ENCODE assay signal across 1 cellular context in genomic region chr16:11308493-11309283, GRCh38.
TF ChIP-seq lines count a peak whose summit lies in the region.

No MANE protein-coding gene starts in this region.

TF ChIP-seq in HepG2, 621 proteins besides CTCF, POLR2A, EP300 and RAD21 (continued from another document and continues in another):
- TF ChIP-seq ZKSCAN8 (CRISPR knock-in tag; IDR thresholded peaks at IDR 0.05; ENCODE audit: borderline replicate concordance) (no peak; the same call in 1 of the 2 replicates), ZNF710 (CRISPR knock-in tag; IDR thresholded peaks at IDR 0.05; ENCODE audit: borderline replicate concordance) (peak; percentile 81; the same call in 1 of the 2 replicates), ZNF576 (CRISPR knock-in tag; IDR thresholded peaks at IDR 0.05) (no peak), HMGXB4 (CRISPR knock-in tag; IDR thresholded peaks at IDR 0.05; ENCODE audit: borderline replicate concordance in 1 of 2, low read depth in 1 of 2) (peak; percentile 18 to 33; a peak in 1 of 4 replicates), SAP130 (CRISPR knock-in tag; IDR thresholded peaks at IDR 0.05; ENCODE audit: low read depth) (peak; percentile 64; the same call in 1 of the 2 replicates), HNF1B (CRISPR knock-in tag; IDR thresholded peaks at IDR 0.05) (peak; percentile 19; the same call in 1 of the 2 replicates), ZNF496 (CRISPR knock-in tag; IDR thresholded peaks at IDR 0.05; ENCODE audit: insufficient replicate concordance) (no peak), THAP9 (CRISPR knock-in tag; IDR thresholded peaks at IDR 0.05; ENCODE audit: borderline replicate concordance) (peak; percentile 87), ZNF142 (CRISPR knock-in tag; IDR thresholded peaks at IDR 0.05) (no peak), GABPB1 (CRISPR knock-in tag; IDR thresholded peaks at IDR 0.05) (0 out of 2 replicates have a peak, but pooled peaks have one; percentile 61), KLF12 (CRISPR knock-in tag; IDR thresholded peaks at IDR 0.05; ENCODE audit: borderline replicate concordance) (peak; percentile 52; the same call in 1 of the 2 replicates), CCAR2 (optimal IDR thresholded peaks at IDR 0.05; ENCODE audit: low read depth, low read length) (no peak), TAF1 (CRISPR knock-in tag; IDR thresholded peaks at IDR 0.05) (peak; percentile 52; the same call in 1 of the 2 replicates), PAXIP1 (CRISPR knock-in tag; conservative IDR thresholded peaks at IDR 0.05) (peak; percentile 85), KAT7 (CRISPR knock-in tag; IDR thresholded peaks at IDR 0.05; ENCODE audit: borderline replicate concordance) (peak; percentile 79; the same call in 1 of the 2 replicates), ZNF784 (CRISPR knock-in tag; IDR thresholded peaks at IDR 0.05; ENCODE audit: borderline replicate concordance) (no peak), ZNF788 (CRISPR knock-in tag; IDR thresholded peaks at IDR 0.05; ENCODE audit: borderline replicate concordance) (peak; percentile 31)
